In the genomic region with DNA sequence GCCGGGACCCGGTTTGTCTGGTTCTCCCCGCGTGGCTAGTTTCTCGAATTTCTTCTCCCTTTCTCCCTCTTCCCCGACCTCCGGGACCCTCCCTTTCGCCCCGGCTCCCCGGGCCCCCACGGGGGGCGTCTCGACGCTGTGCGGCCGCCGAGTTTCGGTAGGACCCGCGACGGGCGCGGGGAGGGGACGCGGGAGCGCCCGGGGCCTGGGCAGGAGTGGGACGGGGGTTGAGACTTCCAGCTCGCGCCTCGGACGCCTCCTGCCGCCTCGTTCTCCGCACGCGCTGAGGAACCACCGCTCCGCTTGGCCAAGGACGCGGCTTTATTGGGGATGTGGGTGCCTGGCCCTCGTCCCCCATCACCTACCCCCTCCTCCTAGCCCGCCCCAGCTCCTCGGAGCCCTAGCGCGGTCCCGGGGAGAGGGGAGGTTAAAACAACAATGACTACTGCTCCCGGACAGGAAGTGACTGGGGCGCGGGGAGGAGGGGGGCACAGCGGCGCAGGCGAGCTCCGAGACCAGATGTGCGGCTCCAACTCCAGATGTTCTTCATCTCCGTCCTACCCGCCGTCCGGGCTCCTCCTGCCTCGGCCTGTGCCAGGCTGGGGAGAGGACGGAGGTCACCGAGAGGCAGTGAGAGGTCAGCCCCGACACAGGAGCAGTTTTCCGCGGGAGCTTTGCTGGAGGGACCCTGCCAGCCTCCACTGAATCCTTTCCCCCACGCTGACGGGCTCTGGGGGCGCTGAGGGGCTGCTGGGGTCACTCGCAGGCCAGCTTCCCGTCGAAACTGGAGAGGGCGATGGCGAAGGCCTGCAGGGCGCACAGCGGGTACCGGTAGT, we compare ENCODE assay signal across 8 cellular contexts. TPM values are rescaled to one million over a fixed set of nuclear protein-coding genes. Genes with fewer than 3 reads are reported as not detected.
A peak's percentile ranks its signal among the peaks of the same experiment; 100 is the strongest.
DNase-seq lines count a peak whose midpoint lies in the region; ATAC-seq, FAIRE-seq and TF ChIP-seq lines count a peak whose summit lies in the region.

No MANE protein-coding gene starts in this region.

- CTCF ChIA-PET in AG04450 (lab: Charles Lee), result interaction anchor here (1.7 kb wide), 1 partner anchor 25 kb away, joined by 10 read pairs; no protein-coding TSS in a partner anchor
- CTCF ChIA-PET in HEK293T (lab: Yijun Ruan, JAX), result no interaction called here

- H3K9me3 ChIP-seq in AG04450 (ENCODE audit: control insufficient read depth, insufficient read depth, low read length) (no peaks in the 10 kb centered on the region; the same call in 1 of the 2 replicates), kidney (ENCODE audit: control insufficient read depth in 1 of 2, low read length in 2 of 2) (no peaks in the 10 kb centered on the region)

- ATAC-seq in GM19395 (IDR thresholded peaks at IDR 0.05; ENCODE audit: unreplicated experiment), result no peak
- ATAC-seq in GM19397 (IDR thresholded peaks at IDR 0.05; ENCODE audit: unreplicated experiment), result no peak

- intact Hi-C loops in kidney (cut with DNase I), result no loop called here

- DNase-seq in AG04450 (ENCODE audit: low read depth, low spot score), result peak; percentile 68
- DNase-seq in HEK293T (ENCODE audit: extremely low spot score), result peak; percentile 40
- DNase-seq in T-helper 9 cell, result peak; percentile 27
- peak; percentile 86 to 87 for DNase-seq in cardiac fibroblast (ENCODE audit: low read depth in 2 of 2)
- peak; percentile 95 for DNase-seq in kidney
- peak; percentile 55 for DNase-seq in stimulated activated CD4-positive, alpha-beta T cell treated with anti-CD3 and anti-CD28 coated beads, Interleukin-4, amount 100 ng/mL, for 1 hour

- H3K4me3 ChIP-seq in AG04450 (ENCODE audit: low read depth, low read length) (peak overlapping the region; percentile 78), cardiac fibroblast (replicated peaks in 1 of 2; ENCODE audit: low read depth in 2 of 2, low read length in 2 of 2) (peak overlapping the region; percentile 49 to 79), kidney (ENCODE audit: low read length in 2 of 2) (peak overlapping the region; percentile 45 to 59)

- no peak for FAIRE-seq in kidney (lab: Jason Lieb, UNC)

- H3K27ac ChIP-seq in AG04450 (ENCODE audit: low read depth, low read length) (peak overlapping the region; percentile 88), kidney (ENCODE audit: low read depth in 2 of 2, low read length in 2 of 2) (peak overlapping the region; percentile 80 to 85)

- H3K27me3 ChIP-seq in AG04450 (ENCODE audit: control insufficient read depth, insufficient read depth, low read length), result no peaks in the 10 kb centered on the region

- TF ChIP-seq CTCF in AG04450 (IDR thresholded peaks at IDR 0.05; ENCODE audit: low read depth, low read length) (0 out of 2 replicates have a peak, but pooled peaks have one; percentile 1), cardiac fibroblast (IDR thresholded peaks at IDR 0.05; ENCODE audit: low read depth, low read length) (no peak), kidney (IDR thresholded peaks at IDR 0.05; ENCODE audit: borderline replicate concordance, extremely low read depth, insufficient read depth) (no peak)

- H3K4me1 ChIP-seq in kidney (ENCODE audit: control insufficient read depth in 1 of 2, insufficient read depth in 1 of 2, low read depth in 1 of 2, low read length in 2 of 2), result peaks cover 8 to 20% of the 10 kb centered on the region in 2 donors

- peak overlapping the region in 1 of 2 donors; percentile 75 for H3K9ac ChIP-seq in kidney (ENCODE audit: low read length in 2 of 2)

- no peaks in the 10 kb centered on the region for H3K36me3 ChIP-seq in kidney (ENCODE audit: control insufficient read depth in 1 of 2, insufficient read depth in 2 of 2, low read length in 2 of 2)

- POLR2A ChIA-PET in AG04450 (lab: Yijun Ruan, JAX), result interaction anchor here (0.6 to 2.8 kb wide), 9 partner anchors 10 to 179 kb away, joined by 3 to 21 read pairs (median 3); no protein-coding TSS in a partner anchor
- POLR2A ChIA-PET in HEK293T (lab: Yijun Ruan, JAX), result interaction anchor here (0.8 to 1.9 kb wide), 3 partner anchors 8 to 26 kb away, joined by 3 to 7 read pairs (median 4); no protein-coding TSS in a partner anchor

TF ChIP-seq in HEK293T, 16 proteins besides CTCF, POLR2A, EP300 and RAD21:
- TF ChIP-seq SP1 (IDR thresholded peaks at IDR 0.05) (no peak), L3MBTL2 (conservative IDR thresholded peaks at IDR 0.05) (peak; percentile 88)
TF ChIP-seq in HEK293T: peak in this region for 1.

RNA-seq across cellular contexts. Expression of gene TEAD3, which starts 0.9 kb away (rescaled TPM):
- 16.6 and 22.8 TPM in 2 replicates for polyA plus RNA-seq in AG04450 (2011; rRNA removed)
- 11.8 and 14.9 TPM in 2 replicates for polyA minus RNA-seq in AG04450 (2011; rRNA and poly(A)+ RNA removed)
- total RNA-seq in kidney, result 18.0 TPM
- polyA plus RNA-seq in kidney (ENCODE audit: insufficient read depth, low read depth, low replicate concordance), result 11.3 TPM

RNA-seq across cellular contexts. Expression of gene TULP1, which starts 14.9 kb away (rescaled TPM):
- polyA plus RNA-seq in AG04450 (2011; rRNA removed), result not detected in 2 replicates
- not detected in 2 replicates for polyA minus RNA-seq in AG04450 (2011; rRNA and poly(A)+ RNA removed)
- not detected for total RNA-seq in kidney
- not detected for polyA plus RNA-seq in kidney (ENCODE audit: insufficient read depth, low read depth, low replicate concordance)

RNA-seq across cellular contexts. Expression of gene RPL10A, which starts 29.6 kb away (rescaled TPM):
- polyA plus RNA-seq in AG04450 (2011; rRNA removed) (2,636 and 2,921 TPM in 2 replicates), kidney (ENCODE audit: insufficient read depth, low read depth, low replicate concordance) (1,291 TPM)
- polyA minus RNA-seq in AG04450 (2011; rRNA and poly(A)+ RNA removed), result 853 and 1,025 TPM in 2 replicates
- total RNA-seq in kidney, result 1,159 TPM

RNA-seq across cellular contexts. Expression of gene FANCE, which starts 45.7 kb away (rescaled TPM):
- polyA plus RNA-seq in AG04450 (2011; rRNA removed) (7.0 and 7.1 TPM in 2 replicates), kidney (ENCODE audit: insufficient read depth, low read depth, low replicate concordance) (1.2 TPM)
- 7.9 and 10.2 TPM in 2 replicates for polyA minus RNA-seq in AG04450 (2011; rRNA and poly(A)+ RNA removed)
- total RNA-seq in kidney, result 2.7 TPM

Comparison
In these comparisons a context has a peak if more than half of its experiments do, and no peak if none do; other contexts are left out.
1. DNase-seq: peak in every context shown above with its lines; median percentile 95 in kidney; 86 in cardiac fibroblast; 68 in AG04450; 55 in stimulated activated CD4-positive, alpha-beta T cell treated with anti-CD3 and anti-CD28 coated beads, Interleukin-4, amount 100 ng/mL, for 1 hour; 40 in HEK293T; 27 in T-helper 9 cell.